20 cellular contexts compared by ENCODE assay signal in the genomic region with DNA sequence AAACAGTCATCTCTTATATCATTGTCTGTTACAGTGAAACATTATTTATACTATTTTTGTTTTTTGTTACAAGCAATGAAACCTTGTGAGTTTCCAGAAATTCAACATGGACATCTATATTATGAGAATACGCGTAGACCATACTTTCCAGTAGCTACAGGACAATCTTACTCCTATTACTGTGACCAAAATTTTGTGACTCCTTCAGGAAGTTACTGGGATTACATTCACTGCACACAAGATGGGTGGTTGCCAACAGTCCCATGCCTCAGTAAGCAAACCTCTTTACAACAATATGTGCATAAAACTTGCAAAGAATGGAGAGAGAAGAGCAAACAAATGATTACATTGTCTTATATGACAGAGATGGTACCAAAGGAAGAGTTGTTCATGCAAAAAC. TPM values are rescaled to one million over a fixed set of nuclear protein-coding genes. Genes with fewer than 3 reads are reported as not detected.
DNase-seq lines count a peak whose midpoint lies in the region; ATAC-seq, FAIRE-seq and TF ChIP-seq lines count a peak whose summit lies in the region.
"Had no signal": no experiment of that assay in that cellular context is flagged by ENCODE, and none has a peak within 500 bp of the region (broad histone marks: within the 10 kb centered on the region; RNA-seq: fewer than 3 reads in every experiment).

No MANE protein-coding gene starts in this region.

- H3K79me2 ChIP-seq in GM23248 (ENCODE audit: insufficient read depth): no peaks in the 10 kb centered on the region

- H3K9me3 ChIP-seq in AG04450 (ENCODE audit: control insufficient read depth, insufficient read depth, low read length): no peaks in the 10 kb centered on the region
- no peaks in the 10 kb centered on the region for H3K9me3 ChIP-seq in GM23248 (ENCODE audit: low read depth)
- H3K9me3 ChIP-seq: colonic mucosa, lower lobe of right lung, uterus had no signal

- H3K27me3 ChIP-seq in AG04450 (ENCODE audit: control insufficient read depth, insufficient read depth, low read length): no peaks in the 10 kb centered on the region
- H3K27me3 ChIP-seq in GM23248 (replicated peaks; ENCODE audit: insufficient read depth): no peaks in the 10 kb centered on the region
- no peaks in the 10 kb centered on the region for H3K27me3 ChIP-seq in foreskin keratinocyte
- H3K27me3 ChIP-seq: colonic mucosa, uterus had no signal

- POLR2A ChIA-PET in AG04450 (lab: Yijun Ruan, JAX): no interaction called here

- DNase-seq in AG04450 (ENCODE audit: low read depth, low spot score) (no peak), GM23248 (peak; percentile 50), RKO (ENCODE audit: low spot score) (peak; percentile 49), foreskin keratinocyte (no peak), HTR-8/SVneo (ENCODE audit: insufficient read length, low spot score) (no peak), G401 (ENCODE audit: low spot score) (no peak), GM20000 (ENCODE audit: low spot score) (no peak)
- DNase-seq in activated CD4-positive, alpha-beta T cell treated with anti-CD3 and anti-CD28 coated beads for 48 hours: no peak
- DNase-seq: activated CD4-positive, alpha-beta memory T cell treated with anti-CD3 and anti-CD28 coated beads for 36 hours; CD4-positive, CD25-positive, alpha-beta regulatory T cell; colonic mucosa; lower lobe of right lung; right cardiac atrium; stimulated activated CD4-positive, alpha-beta T cell treated with anti-CD3 and anti-CD28 coated beads, Interleukin-2, amount 100 ng/mL, for 48 hours; T-helper 17 cell; uterus had no signal

- 70 to 76% methylated on average over 2 of the region's 2 CpGs for WGBS in GM23248 (ENCODE audit: low coverage in 1 of 2, low lambda C conversion rate in 2 of 2, missing lambda C conversion rate in 2 of 2), 2 experiments

- H4K20me1 ChIP-seq in GM23248 (ENCODE audit: insufficient read depth): no peaks in the 10 kb centered on the region

- H3K36me3 ChIP-seq in GM23248 (ENCODE audit: low read depth): no peaks in the 10 kb centered on the region
- H3K36me3 ChIP-seq: colonic mucosa, lower lobe of right lung, uterus had no signal

- in situ Hi-C loops in GM23248 (cut with MboI): no loop called here
- in situ Hi-C loops in G401 (cut with HindIII; ENCODE audit: low sequenced_read_pairs): no loop called here

- H3K4me1 ChIP-seq in GM23248 (ENCODE audit: insufficient read depth): no peaks in the 10 kb centered on the region
- H3K4me1 ChIP-seq in foreskin keratinocyte: no peaks in the 10 kb centered on the region
- H3K4me1 ChIP-seq: colonic mucosa, lower lobe of right lung, uterus had no signal

- H2AFZ ChIP-seq in GM23248: no peak overlapping the region

- H3K27ac ChIP-seq in AG04450 (ENCODE audit: low read depth, low read length): no peak overlapping the region
- H3K27ac ChIP-seq in GM23248: no peak overlapping the region
- H3K27ac ChIP-seq in foreskin keratinocyte: no peak overlapping the region
- H3K27ac ChIP-seq: colonic mucosa, lower lobe of right lung, uterus had no signal

- TF ChIP-seq CTCF in AG04450 (IDR thresholded peaks at IDR 0.05; ENCODE audit: low read depth, low read length) (0 out of 2 replicates have a peak, but pooled peaks have one; percentile 3), foreskin keratinocyte (conservative IDR thresholded peaks at IDR 0.05) (no peak), GM20000 (IDR thresholded peaks at IDR 0.05; ENCODE audit: extremely low read depth, missing control alignments) (no peak)

- ATAC-seq in foreskin keratinocyte: peak; percentile 38
- ATAC-seq: esophagus mucosa, lower lobe of right lung, right cardiac atrium, T-helper 17 cell had no signal

- H3K4me3 ChIP-seq in AG04450 (ENCODE audit: low read depth, low read length): no peak overlapping the region
- no peak overlapping the region for H3K4me3 ChIP-seq in GM23248
- H3K4me3 ChIP-seq: colonic mucosa, lower lobe of right lung, uterus had no signal

- no peak overlapping the region for H3K4me2 ChIP-seq in GM23248 (ENCODE audit: unreplicated experiment)

- no peaks in the 10 kb centered on the region for H3F3A ChIP-seq in GM23248 (ENCODE audit: insufficient read depth)

- CTCF ChIA-PET in AG04450 (lab: Charles Lee): no interaction called here

- H3K9ac ChIP-seq in GM23248: no peak overlapping the region

- FAIRE-seq in HTR-8/SVneo (lab: Jason Lieb, UNC): no peak
- FAIRE-seq: RCC 7860 had no signal

- no peaks in the 10 kb centered on the region for H3K9me2 ChIP-seq in GM23248 (ENCODE audit: insufficient read depth)

RNA-seq across cellular contexts. Expression of gene CFHR4, which starts 22.4 kb away (rescaled TPM):
- polyA plus RNA-seq in AG04450 (2011; rRNA removed) (not detected in 2 replicates), GM23248 (2016; fragmentation: Nextera tagmentation; extraction: Ambion mirVana) (not detected in 2 replicates), foreskin keratinocyte (not detected in 2 replicates)
- polyA minus RNA-seq in AG04450 (2011; rRNA and poly(A)+ RNA removed): not detected in 2 replicates
- total RNA-seq in GM23248 (2014; rRNA removed; shearing (Covaris generic)): not detected in 2 replicates
- total RNA-seq in foreskin keratinocyte: not detected in 2 replicates
- not detected in 2 replicates for total RNA-seq in G401 (2014; rRNA removed; shearing (Covaris generic))
- total RNA-seq: activated CD4-positive, alpha-beta memory T cell treated with anti-CD3 and anti-CD28 coated beads for 36 hours; CD4-positive, CD25-positive, alpha-beta regulatory T cell; colonic mucosa; esophagus mucosa; lower lobe of right lung; NCI-H460; right cardiac atrium; T-helper 17 cell had no signal
- polyA plus RNA-seq: CD4-positive, CD25-positive, alpha-beta regulatory T cell; neural cell; right cardiac atrium had no signal

RNA-seq across cellular contexts. Expression of gene CFHR2, which starts 33.3 kb away (rescaled TPM):
- not detected in 2 replicates for polyA plus RNA-seq in AG04450 (2011; rRNA removed)
- not detected in 2 replicates for polyA minus RNA-seq in AG04450 (2011; rRNA and poly(A)+ RNA removed)
- not detected in 2 replicates for total RNA-seq in GM23248 (2014; rRNA removed; shearing (Covaris generic))
- not detected in 2 replicates for polyA plus RNA-seq in GM23248 (2016; fragmentation: Nextera tagmentation; extraction: Ambion mirVana)
- not detected in 2 replicates for total RNA-seq in foreskin keratinocyte
- polyA plus RNA-seq in foreskin keratinocyte: not detected in 2 replicates
- total RNA-seq in G401 (2014; rRNA removed; shearing (Covaris generic)): not detected in 2 replicates
- total RNA-seq: activated CD4-positive, alpha-beta memory T cell treated with anti-CD3 and anti-CD28 coated beads for 36 hours; CD4-positive, CD25-positive, alpha-beta regulatory T cell; esophagus mucosa; lower lobe of right lung; NCI-H460; right cardiac atrium; T-helper 17 cell; uterus had no signal
- polyA plus RNA-seq: CD4-positive, CD25-positive, alpha-beta regulatory T cell; neural cell; right cardiac atrium had no signal

Comparison
In these comparisons a context has a peak if more than half of its experiments do, and no peak if none do; other contexts are left out.
1. DNase-seq: peak in GM23248 (single experiment) and RKO (single experiment); none in AG04450 (single experiment), foreskin keratinocyte (0 of 2), HTR-8/SVneo (single experiment), activated CD4-positive, alpha-beta T cell treated with anti-CD3 and anti-CD28 coated beads for 48 hours (single experiment), G401 (single experiment) and GM20000 (single experiment).